ENCODE assay signal across 13 cellular contexts in genomic region chr11:30406978-30407762, GRCh38.
A peak's percentile ranks its signal among the peaks of the same experiment; 100 is the strongest.
DNase-seq lines count a peak whose midpoint lies in the region; ATAC-seq and TF ChIP-seq lines count a peak whose summit lies in the region.
"Had no signal": no experiment of that assay in that cellular context is flagged by ENCODE, and none has a peak within 500 bp of the region (broad histone marks: within the 10 kb centered on the region; RNA-seq: fewer than 3 reads in every experiment).

No MANE protein-coding gene starts in this region.

- TF ChIP-seq CTCF in adrenal gland (IDR thresholded peaks at IDR 0.05) (no peak), RWPE1 (conservative IDR thresholded peaks at IDR 0.05; ENCODE audit: low read depth) (no peak)

- POLR2A ChIA-PET in RWPE1 (lab: Yijun Ruan, JAX; ENCODE audit: low non-redundant PET), result no interaction called here

- WGBS in ectodermal cell, 2 experiments, result 41 to 44% methylated on average over 11 to 13 of the region's 13 CpGs
- WGBS in adrenal gland, 4 donors, result 78 to 88% (median 83%) methylated on average over 13 of the region's 13 CpGs

- H3K4me1 ChIP-seq in ectodermal cell (ENCODE audit: control insufficient read depth, insufficient read depth, low read length) (peaks cover 9% of the 10 kb centered on the region), adrenal gland (replicated peaks in 1 of 2) (no peaks in the 10 kb centered on the region)
- H3K4me1 ChIP-seq: sigmoid colon had no signal

- no peak for TF ChIP-seq POLR2A in adrenal gland (IDR thresholded peaks at IDR 0.05)

- H3K4me3 ChIP-seq in ectodermal cell (ENCODE audit: insufficient read depth, low read depth, low read length), result no peak overlapping the region
- H3K4me3 ChIP-seq in adrenal gland, result no peak overlapping the region
- H3K4me3 ChIP-seq: sigmoid colon had no signal

- H3K36me3 ChIP-seq in ectodermal cell (ENCODE audit: control insufficient read depth, insufficient read depth, low read length), result no peaks in the 10 kb centered on the region
- no peaks in the 10 kb centered on the region for H3K36me3 ChIP-seq in adrenal gland (replicated peaks in 1 of 2)
- H3K36me3 ChIP-seq: sigmoid colon had no signal

- peak; percentile 74 for DNase-seq in ELF-1 (ENCODE audit: low read depth, low spot score)
- DNase-seq in M059J (ENCODE audit: low read depth), result peak; percentile 13
- DNase-seq in kidney glomerular epithelial cell (lab: John Stamatoyannopoulos, UW), result peak; percentile 35
- DNase-seq in NCI-H1436 treated with DMSO at 0.1 percent for 48 hours (lab: John Stamatoyannopoulos, UW), result no peak
- DNase-seq in adrenal gland, result no peak
- DNase-seq in RWPE1 (ENCODE audit: low spot score), result no peak
- DNase-seq: CD8-positive, alpha-beta T cell; MM.1S; NCI-H187; sigmoid colon; substantia nigra had no signal

- no peaks in the 10 kb centered on the region for H3K9me3 ChIP-seq in ectodermal cell (ENCODE audit: control insufficient read depth, low read length)
- H3K9me3 ChIP-seq in adrenal gland (replicated peaks in 1 of 3), result no peaks in the 10 kb centered on the region

- CTCF ChIA-PET in RWPE1 (lab: Yijun Ruan, JAX), result interaction anchor here (0.6 kb wide), 1 partner anchor 19 kb away, joined by 3 read pairs; no protein-coding TSS in a partner anchor

- intact Hi-C loops in adrenal gland (cut with DNase I), result no loop called here

- H3K27me3 ChIP-seq in ectodermal cell (ENCODE audit: control insufficient read depth, insufficient read depth, low read length, poor library complexity, severe bottlenecking), result peaks cover 12% of the 10 kb centered on the region
- no peaks in the 10 kb centered on the region for H3K27me3 ChIP-seq in adrenal gland
- H3K27me3 ChIP-seq: sigmoid colon had no signal

- no peak for ATAC-seq in GM21529 (IDR thresholded peaks at IDR 0.05; ENCODE audit: unreplicated experiment)
- ATAC-seq: CD8-positive, alpha-beta T cell had no signal

- H3K27ac ChIP-seq in ectodermal cell (ENCODE audit: insufficient read depth, low read depth, low read length, poor library complexity, severe bottlenecking) (peak overlapping the region; percentile 1), adrenal gland (no peak overlapping the region), RWPE1 (no peak overlapping the region)
- H3K27ac ChIP-seq: sigmoid colon had no signal

Comparison
In these comparisons a context has a peak if more than half of its experiments do, and no peak if none do; other contexts are left out.
1. DNase-seq: peak in ELF-1 (single experiment), M059J (single experiment) and kidney glomerular epithelial cell (single experiment); none in NCI-H1436 treated with DMSO at 0.1 percent for 48 hours (single experiment), adrenal gland (0 of 7) and RWPE1 (single experiment).